Comparison of ENCODE assay signal across 8 cellular contexts in the genomic region with DNA sequence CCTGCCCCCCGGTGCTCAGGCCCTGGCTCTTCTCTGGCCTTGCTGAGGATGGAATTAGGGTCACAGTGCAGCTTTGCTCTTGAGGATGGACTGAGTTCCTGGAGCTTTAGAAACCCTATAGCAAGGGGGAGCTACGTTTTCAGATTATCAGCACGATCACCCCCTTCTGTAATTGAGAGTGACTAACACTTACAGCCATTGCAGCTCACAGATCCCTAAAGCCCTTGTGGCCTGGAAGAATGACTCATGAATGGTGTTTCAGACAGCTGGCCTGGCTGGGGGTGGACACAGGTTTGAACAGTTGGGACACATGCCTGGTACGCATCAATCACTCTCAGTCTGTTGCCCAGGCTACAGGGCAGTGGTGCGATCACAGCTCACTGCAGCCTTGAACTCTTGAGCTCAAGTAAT.
DNase-seq lines count a peak whose midpoint lies in the region; ATAC-seq and TF ChIP-seq lines count a peak whose summit lies in the region.

No MANE protein-coding gene starts in this region.

- CTCF ChIA-PET in activated CD4-positive, alpha-beta T cell treated with anti-CD3 and anti-CD28 coated beads for 36 hours (lab: Charles Lee): interaction anchor here (1.1 kb wide), 1 partner anchor 40 kb away, joined by 4 read pairs; no protein-coding TSS in a partner anchor

- TF ChIP-seq CTCF in chondrocyte (IDR thresholded peaks at IDR 0.05): peak; percentile 43

- intact Hi-C loops in activated CD4-positive, alpha-beta T cell treated with anti-CD3 and anti-CD28 coated beads for 36 hours (cut with DNase I, micrococcal nuclease): loop anchor here in 1 of 2 experiments (5.0 kb wide), 1 partner anchor 392 kb away; no protein-coding TSS in a partner anchor

- peaks cover 27% of the 10 kb centered on the region for H3K4me1 Mint-ChIP-seq in chondrocyte (ENCODE audit: low read depth)
- H3K4me1 Mint-ChIP-seq in activated CD4-positive, alpha-beta T cell treated with anti-CD3 and anti-CD28 coated beads for 36 hours: no peaks in the 10 kb centered on the region

- H3K27ac Mint-ChIP-seq in chondrocyte (ENCODE audit: unreplicated experiment): peak overlapping the region; percentile 97
- no peak overlapping the region for H3K27ac Mint-ChIP-seq in activated CD4-positive, alpha-beta T cell treated with anti-CD3 and anti-CD28 coated beads for 36 hours

- peaks cover 10% of the 10 kb centered on the region for H3K9me3 Mint-ChIP-seq in chondrocyte (ENCODE audit: low read depth)
- no peaks in the 10 kb centered on the region for H3K9me3 Mint-ChIP-seq in activated CD4-positive, alpha-beta T cell treated with anti-CD3 and anti-CD28 coated beads for 36 hours (ENCODE audit: low read depth)

- POLR2A ChIA-PET in activated CD4-positive, alpha-beta T cell treated with anti-CD3 and anti-CD28 coated beads for 36 hours (lab: Charles Lee): no interaction called here

- H3K27me3 Mint-ChIP-seq in chondrocyte (ENCODE audit: low read depth): no peaks in the 10 kb centered on the region
- peaks cover 8% of the 10 kb centered on the region for H3K27me3 Mint-ChIP-seq in activated CD4-positive, alpha-beta T cell treated with anti-CD3 and anti-CD28 coated beads for 36 hours

- DNase-seq in AG20443 (ENCODE audit: low spot score) (peak; percentile 93), NCI-H146 (lab: John Stamatoyannopoulos, UW) (peak; percentile 82), chondrocyte (ENCODE audit: low spot score) (no peak), lung microvascular endothelial cell (ENCODE audit: low read depth in 2 of 2) (peak; percentile 33 to 98), Kasumi-1 (lab: John Stamatoyannopoulos, UW) (no peak)
- no peak for DNase-seq in activated CD4-positive, alpha-beta T cell treated with anti-CD3 and anti-CD28 coated beads for 36 hours
- DNase-seq in activated CD4-positive, alpha-beta T cell treated with anti-CD3 and anti-CD28 coated beads, Interleukin-2, amount 50 U/mL, for 4 hours: no peak

- no peak overlapping the region for H3K4me3 Mint-ChIP-seq in chondrocyte (ENCODE audit: unreplicated experiment)
- no peak overlapping the region for H3K4me3 Mint-ChIP-seq in activated CD4-positive, alpha-beta T cell treated with anti-CD3 and anti-CD28 coated beads for 36 hours

- no peak for ATAC-seq in activated CD4-positive, alpha-beta T cell treated with anti-CD3 and anti-CD28 coated beads for 36 hours
- ATAC-seq in GM18867 (IDR thresholded peaks at IDR 0.05; ENCODE audit: unreplicated experiment): no peak

- H3K36me3 Mint-ChIP-seq in chondrocyte (ENCODE audit: low read depth): peaks cover 3% of the 10 kb centered on the region
- no peaks in the 10 kb centered on the region for H3K36me3 Mint-ChIP-seq in activated CD4-positive, alpha-beta T cell treated with anti-CD3 and anti-CD28 coated beads for 36 hours (ENCODE audit: low read depth)

Comparison
In these comparisons a context has a peak if more than half of its experiments do, and no peak if none do; other contexts are left out.
1. DNase-seq: peak in AG20443 (single experiment), NCI-H146 (single experiment) and lung microvascular endothelial cell (2 of 2); none in chondrocyte (single experiment), activated CD4-positive, alpha-beta T cell treated with anti-CD3 and anti-CD28 coated beads for 36 hours (single experiment), Kasumi-1 (0 of 2) and activated CD4-positive, alpha-beta T cell treated with anti-CD3 and anti-CD28 coated beads, Interleukin-2, amount 50 U/mL, for 4 hours (0 of 2).